ENCODE assay signal across 37 cellular contexts in the genomic region with DNA sequence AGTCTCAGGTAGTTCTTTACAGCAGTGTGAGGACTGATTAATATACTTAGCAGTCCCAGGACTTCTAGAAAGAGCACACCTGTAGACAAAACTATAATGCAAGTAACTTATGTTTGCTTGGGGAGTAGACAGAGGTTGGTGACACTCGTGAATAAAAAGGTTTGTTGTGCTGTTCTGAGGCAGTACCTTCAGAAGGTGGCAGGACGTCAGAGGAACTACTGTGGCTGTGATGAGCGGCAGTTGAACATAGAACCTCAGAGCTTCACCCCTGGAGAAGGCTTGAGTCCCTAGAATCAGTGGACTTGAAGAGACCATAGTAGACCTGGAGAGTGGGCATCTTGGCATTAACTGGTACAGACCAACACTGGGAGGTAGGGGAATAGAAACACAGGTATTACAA. TPM values are rescaled to one million over a fixed set of nuclear protein-coding genes. Genes with fewer than 3 reads are reported as not detected.
"Had no signal": no experiment of that assay in that cellular context is flagged by ENCODE, and none has a peak within 500 bp of the region (broad histone marks: within the 10 kb centered on the region; RNA-seq: fewer than 3 reads in every experiment).

No MANE protein-coding gene starts in this region.

- H3K36me3 Mint-ChIP-seq: activated CD4-positive, alpha-beta memory T cell treated with anti-CD3 and anti-CD28 coated beads for 36 hours; activated CD8-positive, alpha-beta memory T cell treated with anti-CD3 and anti-CD28 coated beads, Interleukin-2, amount 10 ng/mL, durations not matched to agents 7 days and 5 days; activated naive CD4-positive, alpha-beta T cell treated with anti-CD3 and anti-CD28 coated beads, Interleukin-2, amount 50 U/mL, for 72 hours; activated naive CD8-positive, alpha-beta T cell treated with anti-CD3 and anti-CD28 coated beads for 36 hours had no signal

- H3K4me3 Mint-ChIP-seq: activated B cell treated with CpG ODN at 0.5 μM for 24 hours; activated CD4-positive, alpha-beta memory T cell treated with anti-CD3 and anti-CD28 coated beads for 36 hours; activated CD4-positive, alpha-beta T cell treated with anti-CD3 and anti-CD28 coated beads, Interleukin-2, amount 10 ng/mL, durations not matched to agents 24 days and 14 days; activated CD8-positive, alpha-beta memory T cell treated with anti-CD3 and anti-CD28 coated beads, Interleukin-2, amount 10 ng/mL, durations not matched to agents 7 days and 5 days; activated CD8-positive, alpha-beta T cell treated with anti-CD3 and anti-CD28 coated beads for 36 hours; activated naive CD4-positive, alpha-beta T cell treated with anti-CD3 and anti-CD28 coated beads for 36 hours; activated naive CD8-positive, alpha-beta T cell treated with anti-CD3 and anti-CD28 coated beads for 36 hours; activated T-cell treated with anti-CD3 and anti-CD28 coated beads, Interleukin-2, amount 50 U/mL, for 24 hours; central memory CD8-positive, alpha-beta T cell; T-helper 1 cell treated with Interleukin-12 subunit alpha and Interleukin-12 subunit beta and Interleukin-4 antibody, amounts not matched to agents 30 μg/mL and 1 μg/mL, for 36 hours; T-helper 2 cell treated with Interferon-gamma antibody and Interleukin-4, amounts not matched to agents 5 μg/mL and 100 μg/mL, for 36 hours had no signal

- H3K36me3 ChIP-seq: adrenal gland, brain microvascular endothelial cell, breast epithelium, cardiac muscle cell had no signal

- H3K9me3 Mint-ChIP-seq: activated B cell treated with CpG ODN at 0.5 μM for 24 hours; activated CD4-positive, alpha-beta memory T cell treated with anti-CD3 and anti-CD28 coated beads for 36 hours; activated CD4-positive, alpha-beta T cell treated with anti-CD3 and anti-CD28 coated beads, Interleukin-2, amount 10 ng/mL, durations not matched to agents 24 days and 14 days; activated CD8-positive, alpha-beta T cell treated with anti-CD3 and anti-CD28 coated beads for 36 hours; activated naive CD4-positive, alpha-beta T cell treated with anti-CD3 and anti-CD28 coated beads for 36 hours; activated naive CD8-positive, alpha-beta T cell treated with anti-CD3 and anti-CD28 coated beads for 36 hours; activated T-cell treated with anti-CD3 and anti-CD28 coated beads, Interleukin-2, amount 50 U/mL, for 24 hours; activated T-helper 2 cell treated with anti-CD3 and anti-CD28 coated beads, Interferon-gamma antibody, Interleukin-2, Interleukin-4, amounts not matched to agents 10 μg/mL and 5 μg/mL and 100 μg/mL, durations not matched to agents 14 hours and 24 hours and 36 hours; central memory CD8-positive, alpha-beta T cell; T-helper 1 cell treated with Interleukin-12 subunit alpha and Interleukin-12 subunit beta and Interleukin-4 antibody, amounts not matched to agents 30 μg/mL and 1 μg/mL, for 36 hours; T-helper 2 cell treated with Interferon-gamma antibody and Interleukin-4, amounts not matched to agents 5 μg/mL and 100 μg/mL, for 36 hours had no signal

- H3K27ac ChIP-seq: adrenal gland, body of pancreas, brain microvascular endothelial cell, breast epithelium, cardiac muscle cell, VCaP had no signal

- DNase-seq: activated B cell treated with CpG ODN at 0.5 μM for 24 hours; activated CD4-positive, alpha-beta memory T cell treated with anti-CD3 and anti-CD28 coated beads for 36 hours; activated CD4-positive, alpha-beta T cell treated with anti-CD3 and anti-CD28 coated beads for 4 hours; activated CD4-positive, alpha-beta T cell treated with anti-CD3 and anti-CD28 coated beads, Interleukin-2, amount 10 ng/mL, durations not matched to agents 24 days and 14 days; activated CD4-positive, alpha-beta T cell treated with anti-CD3 and anti-CD28 coated beads, Interleukin-2, amount 50 U/mL, for 1 hour; activated CD4-positive, alpha-beta T cell treated with anti-CD3 and anti-CD28 coated beads, Interleukin-2, amount 50 U/mL, for 4 hours; activated CD4-positive, CD25-positive, alpha-beta regulatory T cell treated with anti-CD3 and anti-CD28 coated beads, Interleukin-2, amount 50 U/mL, for 72 hours; activated CD8-positive, alpha-beta memory T cell treated with anti-CD3 and anti-CD28 coated beads, Interleukin-2, amount 10 ng/mL, durations not matched to agents 7 days and 5 days; activated CD8-positive, alpha-beta memory T cell treated with anti-CD3 and anti-CD28 coated beads, Interleukin-2, amount 50 U/mL, for 48 hours; activated CD8-positive, alpha-beta T cell treated with anti-CD3 and anti-CD28 coated beads for 36 hours; activated effector memory CD4-positive, alpha-beta T cell treated with Interleukin-2 at 50 U/mL for 16 hours; activated gamma-delta T cell treated with Interleukin-2 at 50 U/mL for 16 hours; activated naive CD4-positive, alpha-beta T cell; activated naive CD4-positive, alpha-beta T cell treated with anti-CD3 and anti-CD28 coated beads for 36 hours; activated naive CD4-positive, alpha-beta T cell treated with anti-CD3 and anti-CD28 coated beads, Interleukin-2, amount 50 U/mL, for 16 hours; activated naive CD8-positive, alpha-beta T cell treated with anti-CD3 and anti-CD28 coated beads for 36 hours; activated T-cell treated with anti-CD3 and anti-CD28 coated beads, Interleukin-2, amount 50 U/mL, for 24 hours; activated T-cell treated with anti-CD3 and anti-CD28 coated beads, Interleukin-2, amount 50 U/mL, for 48 hours; adrenal gland; amniotic stem cell; aorta; body of pancreas; brain microvascular endothelial cell; caudate nucleus; cerebellar nuclear complex; T-helper 1 cell; T-helper 2 cell; T-helper 9 cell had no signal

- H3K4me3 ChIP-seq: adrenal gland, body of pancreas, breast epithelium, cardiac muscle cell had no signal

- H3K9me3 ChIP-seq: adrenal gland, body of pancreas, breast epithelium had no signal

- H3K27me3 Mint-ChIP-seq: activated B cell treated with CpG ODN at 0.5 μM for 24 hours; activated CD4-positive, alpha-beta memory T cell treated with anti-CD3 and anti-CD28 coated beads for 36 hours; activated CD8-positive, alpha-beta memory T cell treated with anti-CD3 and anti-CD28 coated beads, Interleukin-2, amount 10 ng/mL, durations not matched to agents 7 days and 5 days; activated CD8-positive, alpha-beta T cell treated with anti-CD3 and anti-CD28 coated beads for 36 hours; activated T-cell treated with anti-CD3 and anti-CD28 coated beads, Interleukin-2, amount 50 U/mL, for 24 hours; central memory CD8-positive, alpha-beta T cell had no signal

- ATAC-seq: activated CD8-positive, alpha-beta memory T cell treated with anti-CD3 and anti-CD28 coated beads, Interleukin-2, amount 10 ng/mL, durations not matched to agents 7 days and 5 days; activated CD8-positive, alpha-beta T cell treated with anti-CD3 and anti-CD28 coated beads for 36 hours; activated naive CD4-positive, alpha-beta T cell treated with anti-CD3 and anti-CD28 coated beads, Interleukin-2, amount 50 U/mL, for 72 hours; body of pancreas had no signal

- H3K27me3 ChIP-seq: adrenal gland, body of pancreas, brain microvascular endothelial cell, breast epithelium, cardiac muscle cell had no signal

- H3K27ac Mint-ChIP-seq: activated B cell treated with CpG ODN at 0.5 μM for 24 hours; activated CD4-positive, alpha-beta memory T cell treated with anti-CD3 and anti-CD28 coated beads for 36 hours; activated CD4-positive, alpha-beta T cell treated with anti-CD3 and anti-CD28 coated beads, Interleukin-2, amount 10 ng/mL, durations not matched to agents 24 days and 14 days; activated CD8-positive, alpha-beta memory T cell treated with anti-CD3 and anti-CD28 coated beads, Interleukin-2, amount 10 ng/mL, durations not matched to agents 7 days and 5 days; activated CD8-positive, alpha-beta T cell treated with anti-CD3 and anti-CD28 coated beads for 36 hours; activated naive CD4-positive, alpha-beta T cell treated with anti-CD3 and anti-CD28 coated beads for 36 hours; activated naive CD4-positive, alpha-beta T cell treated with anti-CD3 and anti-CD28 coated beads, Interleukin-2, amount 50 U/mL, for 72 hours; activated naive CD8-positive, alpha-beta T cell treated with anti-CD3 and anti-CD28 coated beads for 36 hours; activated T-cell treated with anti-CD3 and anti-CD28 coated beads, Interleukin-2, amount 50 U/mL, for 24 hours; activated T-helper 2 cell treated with anti-CD3 and anti-CD28 coated beads, Interferon-gamma antibody, Interleukin-2, Interleukin-4, amounts not matched to agents 10 μg/mL and 5 μg/mL and 100 μg/mL, durations not matched to agents 14 hours and 24 hours and 36 hours; T-helper 1 cell treated with Interleukin-12 subunit alpha and Interleukin-12 subunit beta and Interleukin-4 antibody, amounts not matched to agents 30 μg/mL and 1 μg/mL, for 36 hours; T-helper 2 cell treated with Interferon-gamma antibody and Interleukin-4, amounts not matched to agents 5 μg/mL and 100 μg/mL, for 36 hours had no signal

- H3K4me1 ChIP-seq: adrenal gland, body of pancreas, breast epithelium had no signal

- H3K4me1 Mint-ChIP-seq: activated B cell treated with CpG ODN at 0.5 μM for 24 hours; activated CD8-positive, alpha-beta memory T cell treated with anti-CD3 and anti-CD28 coated beads, Interleukin-2, amount 10 ng/mL, durations not matched to agents 7 days and 5 days; central memory CD8-positive, alpha-beta T cell had no signal

RNA-seq across cellular contexts. Expression of a gene that starts 3.3 kb away (rescaled TPM):
- total RNA-seq: activated B cell treated with CpG ODN at 0.5 μM for 24 hours; activated CD4-positive, alpha-beta memory T cell treated with anti-CD3 and anti-CD28 coated beads for 36 hours; activated CD4-positive, alpha-beta T cell treated with anti-CD3 and anti-CD28 coated beads, Interleukin-2, amount 10 ng/mL, durations not matched to agents 24 days and 14 days; activated CD8-positive, alpha-beta memory T cell treated with anti-CD3 and anti-CD28 coated beads, Interleukin-2, amount 10 ng/mL, durations not matched to agents 7 days and 5 days; activated CD8-positive, alpha-beta T cell treated with anti-CD3 and anti-CD28 coated beads for 36 hours; activated naive CD4-positive, alpha-beta T cell treated with anti-CD3 and anti-CD28 coated beads for 36 hours; activated naive CD4-positive, alpha-beta T cell treated with anti-CD3 and anti-CD28 coated beads, Interleukin-2, amount 50 U/mL, for 72 hours; activated naive CD8-positive, alpha-beta T cell treated with anti-CD3 and anti-CD28 coated beads for 36 hours; aorta; astrocyte; cardiac muscle cell had no signal
- polyA plus RNA-seq: cardiac muscle cell had no signal
